Comparison of ENCODE assay signal across 33 cellular contexts in genomic region chr5:142947427-142947709, GRCh38.
"Had no signal": no experiment of that assay in that cellular context is flagged by ENCODE, and none has a peak within 500 bp of the region (broad histone marks: within the 10 kb centered on the region; RNA-seq: fewer than 3 reads in every experiment).

No MANE protein-coding gene starts in this region.

- H3K27ac ChIP-seq: breast epithelium, cardiac muscle cell, colonic mucosa had no signal

- H3K4me3 Mint-ChIP-seq: activated CD4-positive, alpha-beta memory T cell treated with anti-CD3 and anti-CD28 coated beads for 36 hours; activated CD4-positive, alpha-beta T cell treated with anti-CD3 and anti-CD28 coated beads for 36 hours; activated CD4-positive, alpha-beta T cell treated with anti-CD3 and anti-CD28 coated beads, Interleukin-2, amount 10 ng/mL, durations not matched to agents 24 days and 14 days; activated CD8-positive, alpha-beta memory T cell treated with anti-CD3 and anti-CD28 coated beads, Interleukin-2, amount 10 ng/mL, durations not matched to agents 7 days and 5 days; activated CD8-positive, alpha-beta T cell treated with anti-CD3 and anti-CD28 coated beads, Interleukin-2, amount 10 ng/mL, durations not matched to agents 7 days and 5 days; activated naive CD4-positive, alpha-beta T cell treated with anti-CD3 and anti-CD28 coated beads for 36 hours; activated naive CD4-positive, alpha-beta T cell treated with anti-CD3 and anti-CD28 coated beads, Interleukin-2, amount 50 U/mL, for 24 hours; activated naive CD8-positive, alpha-beta T cell treated with anti-CD3 and anti-CD28 coated beads for 36 hours; activated naive CD8-positive, alpha-beta T cell treated with anti-CD3 and anti-CD28 coated beads, Interleukin-2, amount 50 U/mL, for 24 hours; activated T-helper 1 cell treated with anti-CD3 and anti-CD28 coated beads, Interleukin-12 subunit alpha, Interleukin-12 subunit beta, Interleukin-2, Interleukin-4 antibody, amounts not matched to agents 30 ng/mL and 10 ng/mL and 1 ng/mL, durations not matched to agents 14 hours and 24 hours and 36 hours; brain; endodermal cell; T-helper 17 cell; T-helper 2 cell treated with Interferon-gamma antibody and Interleukin-4, amounts not matched to agents 5 μg/mL and 100 μg/mL, for 36 hours had no signal

- H3K27me3 ChIP-seq: adrenal gland, breast epithelium, cardiac muscle cell, colonic mucosa had no signal

- H3K4me3 ChIP-seq: adrenal gland, breast epithelium, cardiac muscle cell, colonic mucosa had no signal

- ATAC-seq: activated CD4-positive, alpha-beta T cell treated with anti-CD3 and anti-CD28 coated beads for 36 hours; activated CD8-positive, alpha-beta memory T cell treated with anti-CD3 and anti-CD28 coated beads, Interleukin-2, amount 10 ng/mL, durations not matched to agents 7 days and 5 days; activated CD8-positive, alpha-beta T cell treated with anti-CD3 and anti-CD28 coated beads, Interleukin-2, amount 10 ng/mL, durations not matched to agents 7 days and 5 days; activated naive CD8-positive, alpha-beta T cell treated with anti-CD3 and anti-CD28 coated beads, Interleukin-2, amount 50 U/mL, for 24 hours; esophagus mucosa; T-helper 17 cell had no signal

- H3K27me3 Mint-ChIP-seq: activated CD4-positive, alpha-beta memory T cell treated with anti-CD3 and anti-CD28 coated beads for 36 hours; activated CD4-positive, alpha-beta T cell treated with anti-CD3 and anti-CD28 coated beads for 36 hours; activated CD4-positive, alpha-beta T cell treated with anti-CD3 and anti-CD28 coated beads, Interleukin-2, amount 10 ng/mL, durations not matched to agents 24 days and 14 days; activated CD8-positive, alpha-beta memory T cell treated with anti-CD3 and anti-CD28 coated beads, Interleukin-2, amount 10 ng/mL, durations not matched to agents 7 days and 5 days; activated naive CD4-positive, alpha-beta T cell treated with anti-CD3 and anti-CD28 coated beads, Interleukin-2, amount 50 U/mL, for 24 hours; activated naive CD8-positive, alpha-beta T cell treated with anti-CD3 and anti-CD28 coated beads for 36 hours; activated naive CD8-positive, alpha-beta T cell treated with anti-CD3 and anti-CD28 coated beads, Interleukin-2, amount 50 U/mL, for 24 hours; T-helper 17 cell had no signal

- H3K27ac Mint-ChIP-seq: activated CD4-positive, alpha-beta memory T cell treated with anti-CD3 and anti-CD28 coated beads for 36 hours; activated CD4-positive, alpha-beta T cell treated with anti-CD3 and anti-CD28 coated beads for 36 hours; activated CD4-positive, alpha-beta T cell treated with anti-CD3 and anti-CD28 coated beads, Interleukin-2, amount 10 ng/mL, durations not matched to agents 24 days and 14 days; activated CD8-positive, alpha-beta memory T cell treated with anti-CD3 and anti-CD28 coated beads, Interleukin-2, amount 10 ng/mL, durations not matched to agents 7 days and 5 days; activated CD8-positive, alpha-beta T cell treated with anti-CD3 and anti-CD28 coated beads, Interleukin-2, amount 10 ng/mL, durations not matched to agents 7 days and 5 days; activated naive CD4-positive, alpha-beta T cell treated with anti-CD3 and anti-CD28 coated beads for 36 hours; activated naive CD4-positive, alpha-beta T cell treated with anti-CD3 and anti-CD28 coated beads, Interleukin-2, amount 50 U/mL, for 24 hours; activated naive CD8-positive, alpha-beta T cell treated with anti-CD3 and anti-CD28 coated beads for 36 hours; activated naive CD8-positive, alpha-beta T cell treated with anti-CD3 and anti-CD28 coated beads, Interleukin-2, amount 50 U/mL, for 24 hours; activated T-helper 1 cell treated with anti-CD3 and anti-CD28 coated beads, Interleukin-12 subunit alpha, Interleukin-12 subunit beta, Interleukin-2, Interleukin-4 antibody, amounts not matched to agents 30 ng/mL and 10 ng/mL and 1 ng/mL, durations not matched to agents 14 hours and 24 hours and 36 hours; activated T-helper 2 cell treated with anti-CD3 and anti-CD28 coated beads, Interferon-gamma antibody, Interleukin-2, Interleukin-4, amounts not matched to agents 10 μg/mL and 5 μg/mL and 100 μg/mL, durations not matched to agents 14 hours and 24 hours and 36 hours; brain; endodermal cell; T-helper 17 cell; T-helper 2 cell treated with Interferon-gamma antibody and Interleukin-4, amounts not matched to agents 5 μg/mL and 100 μg/mL, for 36 hours had no signal

- DNase-seq: activated CD4-positive, alpha-beta memory T cell treated with anti-CD3 and anti-CD28 coated beads for 36 hours; activated CD4-positive, alpha-beta T cell treated with anti-CD3 and anti-CD28 coated beads for 36 hours; activated CD4-positive, alpha-beta T cell treated with anti-CD3 and anti-CD28 coated beads, Interleukin-2, amount 10 ng/mL, durations not matched to agents 24 days and 14 days; activated CD4-positive, CD25-positive, alpha-beta regulatory T cell; activated CD4-positive, CD25-positive, alpha-beta regulatory T cell treated with anti-CD3 and anti-CD28 coated beads, Interleukin-2, amount 50 U/mL, for 72 hours; activated CD8-positive, alpha-beta memory T cell treated with anti-CD3 and anti-CD28 coated beads, Interleukin-2, amount 10 ng/mL, durations not matched to agents 7 days and 5 days; activated CD8-positive, alpha-beta memory T cell treated with anti-CD3 and anti-CD28 coated beads, Interleukin-2, amount 50 U/mL, for 4 hours; activated CD8-positive, alpha-beta T cell treated with anti-CD3 and anti-CD28 coated beads, Interleukin-2, amount 10 ng/mL, durations not matched to agents 7 days and 5 days; activated effector memory CD4-positive, alpha-beta T cell treated with anti-CD3 and anti-CD28 coated beads, Interleukin-2, amount 50 U/mL, for 16 hours; activated naive CD4-positive, alpha-beta T cell treated with anti-CD3 and anti-CD28 coated beads for 36 hours; activated naive CD8-positive, alpha-beta T cell treated with anti-CD3 and anti-CD28 coated beads for 36 hours; activated naive CD8-positive, alpha-beta T cell treated with anti-CD3 and anti-CD28 coated beads, Interleukin-2, amount 50 U/mL, for 24 hours; activated T-cell treated with anti-CD3 and anti-CD28 coated beads, Interleukin-2, amount 50 U/mL, for 1 hour; activated T-cell treated with anti-CD3 and anti-CD28 coated beads, Interleukin-2, amount 50 U/mL, for 48 hours; adrenal gland; aorta; central memory CD4-positive, alpha-beta T cell; cerebellar nuclear complex; colonic mucosa; effector memory CD4-positive, alpha-beta T cell; endodermal cell; foreskin fibroblast; T-helper 1 cell; T-helper 17 cell; T1000 had no signal

- H3K36me3 ChIP-seq: adrenal gland, breast epithelium, cardiac muscle cell had no signal

- H3K36me3 Mint-ChIP-seq: activated CD4-positive, alpha-beta memory T cell treated with anti-CD3 and anti-CD28 coated beads for 36 hours had no signal

- H3K9me3 ChIP-seq: adrenal gland, breast epithelium, colonic mucosa had no signal

- H3K4me1 ChIP-seq: breast epithelium, colonic mucosa had no signal

- H3K9me3 Mint-ChIP-seq: activated CD4-positive, alpha-beta memory T cell treated with anti-CD3 and anti-CD28 coated beads for 36 hours; activated CD4-positive, alpha-beta T cell treated with anti-CD3 and anti-CD28 coated beads, Interleukin-2, amount 10 ng/mL, durations not matched to agents 24 days and 14 days; activated naive CD4-positive, alpha-beta T cell treated with anti-CD3 and anti-CD28 coated beads for 36 hours; activated naive CD4-positive, alpha-beta T cell treated with anti-CD3 and anti-CD28 coated beads, Interleukin-2, amount 50 U/mL, for 24 hours; activated naive CD8-positive, alpha-beta T cell treated with anti-CD3 and anti-CD28 coated beads, Interleukin-2, amount 50 U/mL, for 24 hours; activated T-helper 2 cell treated with anti-CD3 and anti-CD28 coated beads, Interferon-gamma antibody, Interleukin-2, Interleukin-4, amounts not matched to agents 10 μg/mL and 5 μg/mL and 100 μg/mL, durations not matched to agents 14 hours and 24 hours and 36 hours; endodermal cell; T-helper 2 cell treated with Interferon-gamma antibody and Interleukin-4, amounts not matched to agents 5 μg/mL and 100 μg/mL, for 36 hours had no signal

- H3K4me1 Mint-ChIP-seq: brain had no signal
